ENCODE assay signal across 10 cellular contexts in genomic region chr11:578276-579035, GRCh38. TPM values are rescaled to one million over a fixed set of nuclear protein-coding genes. Genes with fewer than 3 reads are reported as not detected.
DNase-seq lines count a peak whose midpoint lies in the region; FAIRE-seq and TF ChIP-seq lines count a peak whose summit lies in the region.
"Had no signal": no experiment of that assay in that cellular context is flagged by ENCODE, and none has a peak within 500 bp of the region (broad histone marks: within the 10 kb centered on the region; RNA-seq: fewer than 3 reads in every experiment).

No MANE protein-coding gene starts in this region.

- H3K9ac ChIP-seq in mucosa of stomach (ENCODE audit: low read length): peak overlapping the region; percentile 79

- DNase-seq in AG09309 (ENCODE audit: low read depth): no peak
- DNase-seq in Jurkat, Clone E6-1 (ENCODE audit: low read depth, low spot score): peak; percentile 51
- DNase-seq in breast epithelium (ENCODE audit: low spot score in 2 of 2): no peak
- no peak for DNase-seq in frontal cortex (ENCODE audit: low spot score in 2 of 2)
- no peak for DNase-seq in EL
- no peak for DNase-seq in putamen (ENCODE audit: low spot score)
- DNase-seq in globus pallidus (ENCODE audit: low spot score): no peak
- DNase-seq: activated CD4-positive, alpha-beta T cell treated with anti-CD3 and anti-CD28 coated beads for 4 hours; head of caudate nucleus had no signal

- H3K27me3 ChIP-seq in breast epithelium: no peaks in the 10 kb centered on the region
- peaks cover 7% of the 10 kb centered on the region for H3K27me3 ChIP-seq in mucosa of stomach (ENCODE audit: control insufficient read depth, insufficient read depth, low read length)

- no peak for TF ChIP-seq POLR2A in breast epithelium (IDR thresholded peaks at IDR 0.05)

- H3K4me1 ChIP-seq in breast epithelium (peaks cover 11 to 38% of the 10 kb centered on the region in 2 donors), mucosa of stomach (ENCODE audit: control insufficient read depth, insufficient read depth, low read length) (peaks cover 46% of the 10 kb centered on the region)

- peak overlapping the region; percentile 96; the same call in 1 of the 2 replicates for H3K4me3 ChIP-seq in AG09309 (ENCODE audit: control insufficient read depth, low read depth, low read length)
- peak overlapping the region; percentile 96 for H3K4me3 ChIP-seq in Jurkat, Clone E6-1 (ENCODE audit: low read length)
- H3K4me3 ChIP-seq in breast epithelium: peak overlapping the region; percentile 86 to 96 (median 91)
- peak overlapping the region; percentile 77 for H3K4me3 ChIP-seq in mucosa of stomach (ENCODE audit: low read length)

- intact Hi-C loops in breast epithelium (cut with DNase I; ENCODE audit: low total_unique reads): no loop called here

- no peak overlapping the region for H3K27ac ChIP-seq in breast epithelium

- no peak for FAIRE-seq in frontal cortex (lab: Jason Lieb, UNC)

- H3K36me3 ChIP-seq in breast epithelium: no peaks in the 10 kb centered on the region
- H3K36me3 ChIP-seq in mucosa of stomach (ENCODE audit: control insufficient read depth, insufficient read depth, low read length): no peaks in the 10 kb centered on the region

- no peaks in the 10 kb centered on the region for H3K9me3 ChIP-seq in breast epithelium
- no peaks in the 10 kb centered on the region for H3K9me3 ChIP-seq in mucosa of stomach (ENCODE audit: control insufficient read depth, low read length)

- no peak for TF ChIP-seq CTCF in AG09309 (IDR thresholded peaks at IDR 0.05; ENCODE audit: control insufficient read depth, insufficient read depth, low read depth, low read length, missing control alignments)
- no peak for TF ChIP-seq CTCF in breast epithelium (IDR thresholded peaks at IDR 0.05)

RNA-seq across cellular contexts. Expression of gene PHRF1, which starts 2.2 kb away (rescaled TPM):
- polyA plus RNA-seq in Jurkat, Clone E6-1 (2012; ENCODE audit: insufficient read depth, insufficient read length): 29.4 TPM
- total RNA-seq in breast epithelium (10 to 100 TPM; 18.6 to 22.1 (median 21.3) TPM), frontal cortex (30.6 TPM)

RNA-seq across cellular contexts. Expression of gene RASSF7, which starts 17.7 kb away (rescaled TPM):
- 21.4 TPM for polyA plus RNA-seq in Jurkat, Clone E6-1 (2012; ENCODE audit: insufficient read depth, insufficient read length)
- total RNA-seq in breast epithelium (10 to 100 TPM in 2 of 3 donors, 1 to 10 TPM in 1; 7.5 to 58.5 (median 33.1) TPM), frontal cortex (2.0 TPM)

RNA-seq across cellular contexts. Expression of gene LMNTD2, which starts 17.9 kb away (rescaled TPM):
- polyA plus RNA-seq in Jurkat, Clone E6-1 (2012; ENCODE audit: insufficient read depth, insufficient read length): 1.2 TPM
- total RNA-seq in breast epithelium: 1 to 10 TPM; 2.6 to 6.1 (median 5.2) TPM
- total RNA-seq in frontal cortex: not detected

RNA-seq across cellular contexts. Expression of gene IRF7, which starts 37.3 kb away (rescaled TPM):
- polyA plus RNA-seq in Jurkat, Clone E6-1 (2012; ENCODE audit: insufficient read depth, insufficient read length): 8.3 TPM
- 10 to 100 TPM; 13.3 to 29.9 (median 27.9) TPM for total RNA-seq in breast epithelium
- 0.82 TPM for total RNA-seq in frontal cortex

RNA-seq across cellular contexts. Expression of gene LRRC56, which starts 41.1 kb away (rescaled TPM):
- polyA plus RNA-seq in Jurkat, Clone E6-1 (2012; ENCODE audit: insufficient read depth, insufficient read length): 1.1 TPM
- total RNA-seq in breast epithelium: 1 to 10 TPM in 2 of 3 donors, under 1 TPM in 1; 0.16 to 1.6 (median 1.3) TPM
- total RNA-seq in frontal cortex: 1.2 TPM
